Comparison of ENCODE assay signal across 10 cellular contexts in genomic region chr11:76665172-76665571, GRCh38. TPM values are rescaled to one million over a fixed set of nuclear protein-coding genes. Genes with fewer than 3 reads are reported as not detected.
DNase-seq lines count a peak whose midpoint lies in the region; ATAC-seq and TF ChIP-seq lines count a peak whose summit lies in the region.
"Had no signal": no experiment of that assay in that cellular context is flagged by ENCODE, and none has a peak within 500 bp of the region (broad histone marks: within the 10 kb centered on the region; RNA-seq: fewer than 3 reads in every experiment).

No MANE protein-coding gene starts in this region.

- H3K27me3 Mint-ChIP-seq in endodermal cell (ENCODE audit: insufficient read depth) = peaks cover 25% of the 10 kb centered on the region

- CTCF ChIA-PET in GM10248 (lab: Yijun Ruan, JAX) = no interaction called here

- H4K20me1 ChIP-seq in DOHH2 (ENCODE audit: control insufficient read depth, insufficient read depth, low read depth, low read length) (no peaks in the 10 kb centered on the region; the same call in 1 of the 2 replicates), OCI-LY3 (ENCODE audit: insufficient read depth, low read length) (peaks cover 8% of the 10 kb centered on the region; the same call in 1 of the 2 replicates)

- H3K4me3 ChIP-seq in DOHH2 (ENCODE audit: low read length) (peak overlapping the region; percentile 74), OCI-LY3 (ENCODE audit: low read length) (peak overlapping the region; percentile 78), endodermal cell (ENCODE audit: low read length) (no peak overlapping the region)

- peaks cover 65% of the 10 kb centered on the region for H3K4me1 ChIP-seq in DOHH2 (ENCODE audit: control insufficient read depth, low read length)
- peaks cover 60% of the 10 kb centered on the region for H3K4me1 ChIP-seq in OCI-LY3 (ENCODE audit: low read length)
- no peaks in the 10 kb centered on the region for H3K4me1 ChIP-seq in endodermal cell (ENCODE audit: control insufficient read depth, insufficient read depth, low read length)

- no peaks in the 10 kb centered on the region for H3K9me3 Mint-ChIP-seq in endodermal cell

- ATAC-seq in sciatic nerve (no peak), HG03457 (IDR thresholded peaks at IDR 0.05; ENCODE audit: unreplicated experiment) (no peak)

- peaks cover 44% of the 10 kb centered on the region for H3K79me2 ChIP-seq in DOHH2 (ENCODE audit: control insufficient read depth, low read length)
- H3K79me2 ChIP-seq in OCI-LY3 (ENCODE audit: low read length) = peaks cover 48% of the 10 kb centered on the region

- peak overlapping the region; percentile 39 for H3K27ac ChIP-seq in DOHH2 (ENCODE audit: low read depth, low read length)
- peak overlapping the region; percentile 66 for H3K27ac ChIP-seq in OCI-LY3 (ENCODE audit: low read length)
- no peak overlapping the region for H3K27ac ChIP-seq in endodermal cell (ENCODE audit: low read depth, low read length)

- 86% methylated on average over 2 of the region's 2 CpGs; no CpG with 5 or more reads in 1 of the 2 experiments for WGBS in endodermal cell (ENCODE audit: insufficient coverage in 1 of 2, insufficient read length in 1 of 2), 2 experiments

- peak; percentile 39 for DNase-seq in endodermal cell
- peak; percentile 41 for DNase-seq in sciatic nerve (ENCODE audit: low spot score)
- DNase-seq in H4 (ENCODE audit: low spot score) = no peak
- no peak for DNase-seq in GM10248 (ENCODE audit: extremely low spot score)
- DNase-seq: NCI-H2029; stimulated activated CD4-positive, alpha-beta T cell treated with anti-CD3 and anti-CD28 coated beads, Interleukin-4, amount 100 ng/mL, for 1 hour had no signal

- peaks cover 8% of the 10 kb centered on the region for H3K4me1 Mint-ChIP-seq in endodermal cell

- H3K27ac Mint-ChIP-seq in endodermal cell = no peak overlapping the region

- H3K36me3 Mint-ChIP-seq in endodermal cell (ENCODE audit: low read depth) = no peaks in the 10 kb centered on the region

- H3K4me2 ChIP-seq in DOHH2 (ENCODE audit: low read length) (peak overlapping the region; percentile 85), OCI-LY3 (ENCODE audit: low read length) (peak overlapping the region; percentile 92)

- POLR2A ChIA-PET in GM10248 (lab: Yijun Ruan, JAX) = no interaction called here

- peaks cover 88% of the 10 kb centered on the region for H3K36me3 ChIP-seq in DOHH2 (ENCODE audit: control insufficient read depth, low read length)
- H3K36me3 ChIP-seq in OCI-LY3 (replicated peaks; ENCODE audit: low read depth, low read length) = peaks cover 79% of the 10 kb centered on the region
- no peaks in the 10 kb centered on the region for H3K36me3 ChIP-seq in endodermal cell (ENCODE audit: control insufficient read depth, insufficient read depth, low read length)

- no peak overlapping the region for H3K4me3 Mint-ChIP-seq in endodermal cell

- H3K9ac ChIP-seq in OCI-LY3 (ENCODE audit: low read length) (peak overlapping the region; percentile 81), endodermal cell (ENCODE audit: extremely low read depth, low read length, poor library complexity, severe bottlenecking) (no peak overlapping the region)

- H3K9me3 ChIP-seq in DOHH2 (ENCODE audit: control insufficient read depth, insufficient read depth, low read length) = no peaks in the 10 kb centered on the region
- no peaks in the 10 kb centered on the region for H3K9me3 ChIP-seq in OCI-LY3 (ENCODE audit: insufficient read depth, low read length)
- no peaks in the 10 kb centered on the region for H3K9me3 ChIP-seq in endodermal cell (ENCODE audit: control insufficient read depth, low read length)
- H3K9me3 ChIP-seq: thoracic aorta had no signal

- no peak overlapping the region for H2AFZ ChIP-seq in OCI-LY3 (ENCODE audit: low read depth, low read length)

- no peak for TF ChIP-seq CTCF in DOHH2 (IDR thresholded peaks at IDR 0.05; ENCODE audit: low read depth, low read length, poor library complexity, severe bottlenecking)
- no peak for TF ChIP-seq CTCF in OCI-LY3 (IDR thresholded peaks at IDR 0.05; ENCODE audit: low read depth, low read length)
- no peak for TF ChIP-seq CTCF in endodermal cell (conservative IDR thresholded peaks at IDR 0.05)
- no peak for TF ChIP-seq CTCF in GM10248 (IDR thresholded peaks at IDR 0.05; ENCODE audit: control extremely low read depth, extremely low read depth, low read depth, missing control alignments)

- intact Hi-C loops in sciatic nerve (cut with DNase I) = loop anchor here (10.0 kb wide), 1 partner anchor 90 kb away; no protein-coding TSS in a partner anchor

- H3F3A ChIP-seq in DOHH2 (ENCODE audit: control insufficient read depth, insufficient read depth) = no peaks in the 10 kb centered on the region

- H3K9me2 ChIP-seq in DOHH2 (replicated peaks; ENCODE audit: control insufficient read depth, low read length) = no peaks in the 10 kb centered on the region

- H3K27me3 ChIP-seq in DOHH2 (ENCODE audit: control insufficient read depth, low read length) = 0 out of 2 replicates have a peak, but pooled peaks cover 2% of the 10 kb centered on the region
- H3K27me3 ChIP-seq in OCI-LY3 (ENCODE audit: low read depth, low read length) = no peaks in the 10 kb centered on the region
- peaks cover 15% of the 10 kb centered on the region for H3K27me3 ChIP-seq in endodermal cell (ENCODE audit: control insufficient read depth, insufficient read depth, low read length, poor library complexity, severe bottlenecking)

RNA-seq across cellular contexts. Expression of gene LRRC32, which starts 5.4 kb away (rescaled TPM):
- 1 to 10 TPM; 1.3 to 1.6 TPM for total RNA-seq in endodermal cell
- polyA plus RNA-seq in endodermal cell (2013, experiment 1 of 2) = 2.0 TPM
- polyA plus RNA-seq in endodermal cell (2013, experiment 2 of 2) = 2.2 TPM
- total RNA-seq in sciatic nerve = 192 TPM
- 0.04 and 0.29 TPM in 2 replicates for total RNA-seq in H4 (2014; rRNA removed; shearing (Covaris generic))

Comparison
In these comparisons a context has a peak if more than half of its experiments do, and no peak if none do; other contexts are left out.
1. DNase-seq: peak in endodermal cell (single experiment) and sciatic nerve (single experiment); none in H4 (single experiment) and GM10248 (single experiment).
2. RNA of gene LRRC32, which starts 5.4 kb away (total RNA-seq): 192 TPM in sciatic nerve (single experiment); 1.3 to 1.6 TPM in endodermal cell and 0.04 to 0.29 TPM in H4; every median in the first group is over 10 times any median in the second.